In the genomic region with DNA sequence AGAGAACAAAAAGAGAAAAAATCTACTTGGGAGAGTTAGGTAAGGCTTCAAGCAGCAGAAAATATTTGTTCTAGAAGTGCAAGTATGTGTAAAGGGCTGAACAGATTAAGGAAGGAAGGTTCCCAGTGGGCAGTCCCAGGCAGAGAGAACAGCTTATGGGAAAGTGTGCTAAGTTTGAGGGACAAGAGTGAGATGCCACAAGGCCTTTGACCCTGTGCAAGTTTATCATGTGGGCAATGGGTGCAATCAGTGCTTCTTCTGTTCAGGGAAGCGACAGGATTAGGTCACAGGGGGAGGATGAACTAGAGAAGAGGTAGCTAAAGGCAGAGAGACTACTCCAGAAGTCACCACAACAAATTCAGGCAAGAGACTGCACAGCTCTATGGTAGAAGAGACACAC, we compare ENCODE assay signal across 13 cellular contexts. TPM values are rescaled to one million over a fixed set of nuclear protein-coding genes. Genes with fewer than 3 reads are reported as not detected.
DNase-seq lines count a peak whose midpoint lies in the region; ATAC-seq, FAIRE-seq and TF ChIP-seq lines count a peak whose summit lies in the region.
"Had no signal": no experiment of that assay in that cellular context is flagged by ENCODE, and none has a peak within 500 bp of the region (broad histone marks: within the 10 kb centered on the region; RNA-seq: fewer than 3 reads in every experiment).

No MANE protein-coding gene starts in this region.

- H3K36me3 ChIP-seq in adipocyte (ENCODE audit: control insufficient read depth, insufficient read depth, low read length, severe bottlenecking): no peaks in the 10 kb centered on the region
- H3K36me3 ChIP-seq in mucosa of descending colon (ENCODE audit: low read depth): no peaks in the 10 kb centered on the region
- H3K36me3 ChIP-seq in vagina: no peaks in the 10 kb centered on the region

- H3K27ac ChIP-seq in vagina: peak overlapping the region; percentile 28

- H3K4me1 ChIP-seq in adipocyte (ENCODE audit: control insufficient read depth, insufficient read depth, low read length) (peaks cover 47% of the 10 kb centered on the region), mucosa of descending colon (ENCODE audit: low read depth) (no peaks in the 10 kb centered on the region), vagina (peaks cover 28% of the 10 kb centered on the region)

- no peak for FAIRE-seq in frontal cortex (lab: Jason Lieb, UNC)
- FAIRE-seq: HTR-8/SVneo, TTC549 had no signal

- intact Hi-C loops in Right ventricle myocardium inferior (cut with DNase I): no loop called here
- intact Hi-C loops in cardiac septum (cut with DNase I): no loop called here
- intact Hi-C loops in mucosa of descending colon (cut with DNase I, micrococcal nuclease): no loop called here
- intact Hi-C loops in vagina (cut with DNase I): no loop called here

- TF ChIP-seq CTCF in mucosa of descending colon (IDR thresholded peaks at IDR 0.05): no peak
- no peak for TF ChIP-seq CTCF in vagina (IDR thresholded peaks at IDR 0.05)

- H3K4me3 ChIP-seq in adipocyte (ENCODE audit: low read length) (no peak overlapping the region), mucosa of descending colon (no peak overlapping the region), vagina (no peak overlapping the region)

- no peak for TF ChIP-seq POLR2A in vagina (IDR thresholded peaks at IDR 0.05)

- H3K9me3 ChIP-seq in adipocyte (ENCODE audit: control insufficient read depth, low read length) (no peaks in the 10 kb centered on the region), mucosa of descending colon (no peaks in the 10 kb centered on the region), vagina (no peaks in the 10 kb centered on the region)

- DNase-seq in Right ventricle myocardium inferior (ENCODE audit: missing footprints) (no peak), cardiac septum (ENCODE audit: low spot score) (no peak), adipocyte (ENCODE audit: low read depth) (no peak), mucosa of descending colon (no peak), vagina (ENCODE audit: extremely low spot score in 2 of 2) (no peak), frontal cortex (ENCODE audit: low spot score in 2 of 2) (no peak), NCI-H146 treated with DMSO at 0.1 percent for 48 hours (lab: John Stamatoyannopoulos, UW; ENCODE audit: unreplicated experiment) (no peak)
- no peak for DNase-seq in activated effector memory CD4-positive, alpha-beta T cell treated with anti-CD3 and anti-CD28 coated beads, Interleukin-2, amount 50 U/mL, for 16 hours
- DNase-seq: GDM1; NCI-H1930; stimulated activated CD4-positive, alpha-beta T cell treated with anti-CD3 and anti-CD28 coated beads, Interleukin-15, amount 100 ng/mL, for 24 hours had no signal

- peak; percentile 42 for ATAC-seq in Right ventricle myocardium inferior
- ATAC-seq in mucosa of descending colon: peak; percentile 45

- H3K27me3 ChIP-seq in adipocyte (replicated peaks; ENCODE audit: control insufficient read depth, insufficient read depth, low read length): no peaks in the 10 kb centered on the region
- H3K27me3 ChIP-seq in vagina: no peaks in the 10 kb centered on the region

- H3K9ac ChIP-seq in adipocyte (ENCODE audit: low read length): peak overlapping the region; percentile 1

RNA-seq across cellular contexts. Expression of a gene that starts 44.4 kb away (rescaled TPM):
- total RNA-seq in Right ventricle myocardium inferior (9.9 TPM), cardiac septum (9.3 TPM), mucosa of descending colon (10 to 100 TPM; 52.9 to 60.8 (median 59.2) TPM), vagina (19.4 TPM), frontal cortex (28.5 TPM)
